In the genomic region with DNA sequence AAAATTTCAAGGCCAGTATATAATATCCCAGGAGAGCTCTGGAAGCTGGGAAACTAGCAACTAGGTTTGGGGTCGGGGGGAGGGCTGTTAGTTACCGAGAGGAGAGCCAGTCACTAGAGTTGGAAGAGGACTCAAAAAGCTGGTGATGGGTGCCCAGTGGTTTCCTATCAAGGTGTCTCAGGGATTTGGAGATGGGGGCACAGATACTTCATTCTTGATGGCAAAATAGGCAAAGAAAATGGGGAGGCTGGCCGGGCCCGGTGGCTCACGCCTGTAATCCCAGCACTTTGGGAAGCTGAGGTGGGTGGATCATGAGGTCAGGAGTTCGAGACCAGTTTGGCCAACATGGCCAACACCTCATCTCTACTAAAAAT, we compare ENCODE assay signal across 8 cellular contexts. TPM values are rescaled to one million over a fixed set of nuclear protein-coding genes. Genes with fewer than 3 reads are reported as not detected.
DNase-seq lines count a peak whose midpoint lies in the region; ATAC-seq, FAIRE-seq and TF ChIP-seq lines count a peak whose summit lies in the region.

No MANE protein-coding gene starts in this region.

- FAIRE-seq in urothelium cell line (lab: Jason Lieb, UNC), result no peak

- TF ChIP-seq CTCF in 22Rv1 (IDR thresholded peaks at IDR 0.05) (no peak), cardiac fibroblast (IDR thresholded peaks at IDR 0.05; ENCODE audit: low read depth, low read length) (no peak)

- H3K4me3 ChIP-seq in HUES64 (ENCODE audit: low read length) (peak overlapping the region; percentile 67), cardiac fibroblast (replicated peaks in 1 of 2; ENCODE audit: low read depth in 2 of 2, low read length in 2 of 2) (peak overlapping the region; percentile 71 to 72), muscle layer of colon (ENCODE audit: low read depth in 1 of 2, low read length in 2 of 2) (peak overlapping the region; percentile 69 to 96)

- no peak for DNase-seq in cardiac fibroblast (ENCODE audit: low read depth in 2 of 2)
- no peak for DNase-seq in NCI-H187 treated with DMSO at 0.1 percent for 48 hours (lab: John Stamatoyannopoulos, UW)
- DNase-seq in urothelium cell line (ENCODE audit: low spot score), result no peak

- peak overlapping the region; percentile 17; the same call in 1 of the 2 replicates for H3K9ac ChIP-seq in HUES64 (ENCODE audit: low read depth, low read length)
- peak overlapping the region; percentile 92 for H3K9ac ChIP-seq in muscle layer of colon (ENCODE audit: low read length)

- H3K27ac ChIP-seq in 22Rv1, result peak overlapping the region; percentile 96
- H3K27ac ChIP-seq in HUES64 (ENCODE audit: low read depth, low read length), result peak overlapping the region; percentile 97; the same call in 1 of the 2 replicates
- H3K27ac ChIP-seq in muscle layer of colon (ENCODE audit: low read depth, low read length), result peak overlapping the region; percentile 91

- no peaks in the 10 kb centered on the region for H3K9me3 ChIP-seq in HUES64 (ENCODE audit: insufficient read depth, low read depth, low read length)
- H3K9me3 ChIP-seq in muscle layer of colon (ENCODE audit: low read length), result no peaks in the 10 kb centered on the region

- 68% methylated on average over 6 of the region's 6 CpGs for WGBS in HUES64

- H3K36me3 ChIP-seq in HUES64 (ENCODE audit: insufficient read depth, low read length) (peaks cover 63% of the 10 kb centered on the region), muscle layer of colon (ENCODE audit: insufficient read depth, low read length) (peaks cover 41% of the 10 kb centered on the region)

- H3K27me3 ChIP-seq in HUES64 (ENCODE audit: insufficient read depth, low read length) (no peaks in the 10 kb centered on the region), muscle layer of colon (ENCODE audit: control insufficient read depth in 1 of 2, insufficient read depth in 2 of 2, low read length in 2 of 2) (no peaks in the 10 kb centered on the region)

- H3K4me1 ChIP-seq in HUES64 (ENCODE audit: insufficient read depth, low read length) (peaks cover 20% of the 10 kb centered on the region), muscle layer of colon (ENCODE audit: insufficient read depth, low read length) (peaks cover 40% of the 10 kb centered on the region)

- ATAC-seq in GM21737 (IDR thresholded peaks at IDR 0.05; ENCODE audit: unreplicated experiment) (no peak), HG03432 (IDR thresholded peaks at IDR 0.05; ENCODE audit: unreplicated experiment) (no peak)

RNA-seq across cellular contexts. Expression of a gene that starts 0.8 kb away (rescaled TPM):
- polyA plus RNA-seq in HUES64 (2013, experiment 1 of 2), result 34.9 TPM
- polyA plus RNA-seq in HUES64 (2013, experiment 2 of 2), result 39.5 TPM

RNA-seq across cellular contexts. Expression of a gene that starts 6.3 kb away (rescaled TPM):
- 210 TPM for polyA plus RNA-seq in HUES64 (2013, experiment 1 of 2)
- polyA plus RNA-seq in HUES64 (2013, experiment 2 of 2), result 234 TPM

RNA-seq across cellular contexts. Expression of a gene that starts 8.2 kb away (rescaled TPM):
- 51.5 TPM for polyA plus RNA-seq in HUES64 (2013, experiment 1 of 2)
- 50.1 TPM for polyA plus RNA-seq in HUES64 (2013, experiment 2 of 2)

RNA-seq across cellular contexts. Expression of a gene that starts 20.0 kb away (rescaled TPM):
- 61.5 TPM for polyA plus RNA-seq in HUES64 (2013, experiment 1 of 2)
- polyA plus RNA-seq in HUES64 (2013, experiment 2 of 2), result 66.2 TPM

RNA-seq across cellular contexts. Expression of a gene that starts 42.8 kb away (rescaled TPM):
- 20.3 TPM for polyA plus RNA-seq in HUES64 (2013, experiment 1 of 2)
- 16.4 TPM for polyA plus RNA-seq in HUES64 (2013, experiment 2 of 2)
